1 cellular context compared by ENCODE assay signal in the genomic region with DNA sequence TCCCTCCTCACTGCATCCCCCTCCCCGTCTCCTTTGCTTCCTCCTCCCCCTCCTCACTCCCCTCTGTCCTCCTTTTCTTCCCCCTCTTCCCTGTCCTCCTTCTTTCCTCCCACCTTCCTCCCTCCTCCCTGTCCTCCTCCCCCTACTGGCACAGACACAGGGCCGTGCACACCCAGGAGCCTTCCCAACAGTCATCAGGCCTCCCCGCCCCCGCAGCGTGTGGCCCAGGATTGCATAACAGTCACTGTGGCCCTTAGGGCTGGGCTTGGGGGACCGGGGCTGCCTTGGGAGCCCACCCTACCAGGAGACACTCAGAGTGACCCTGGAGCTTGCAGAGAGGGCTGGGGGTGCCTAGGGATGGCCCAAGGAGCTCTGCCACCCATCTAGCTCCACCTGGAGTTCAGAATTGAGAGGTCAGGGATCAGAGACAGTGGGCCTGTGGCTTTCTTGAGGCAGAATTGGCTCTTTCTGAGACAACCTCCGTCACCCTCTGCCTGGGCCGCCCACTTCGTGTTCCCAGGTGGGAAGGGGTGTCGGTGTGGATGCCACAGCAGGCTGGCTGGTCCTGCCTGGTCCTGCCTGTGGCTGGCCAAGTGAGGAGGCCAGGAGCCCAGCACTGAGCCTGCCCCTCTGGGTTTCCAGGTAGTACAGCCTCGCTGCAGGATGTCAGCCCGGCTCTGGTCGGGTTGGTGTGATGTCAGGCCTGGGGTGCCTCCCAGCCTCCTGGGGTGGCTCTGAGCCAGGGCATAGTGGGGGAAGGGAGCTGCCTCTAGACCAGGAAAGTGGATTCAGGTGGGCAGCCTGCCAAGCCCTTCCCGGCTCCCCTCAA.
A peak's percentile ranks its signal among the peaks of the same experiment; 100 is the strongest.
TF ChIP-seq lines count a peak whose summit lies in the region.

No MANE protein-coding gene starts in this region.

TF ChIP-seq in K562, 482 proteins besides CTCF, POLR2A, EP300 and RAD21 (continued from another document and continues in another):
- TF ChIP-seq CXXC5 (CRISPR knock-in tag; IDR thresholded peaks at IDR 0.05) (peak; percentile 28; the same call in 1 of the 2 replicates), HMG20A (CRISPR knock-in tag; conservative IDR thresholded peaks at IDR 0.05) (no peak), POLR2G (IDR thresholded peaks at IDR 0.05; ENCODE audit: low read depth, low read length) (peak; percentile 41; the same call in 1 of the 2 replicates), BHLHE40 (IDR thresholded peaks at IDR 0.05; ENCODE audit: low read length) (peak; percentile 65), ZNF780A (CRISPR knock-in tag; IDR thresholded peaks at IDR 0.05) (no peak), GABPA (tag; conservative IDR thresholded peaks at IDR 0.05; ENCODE audit: low read depth) (no peak), RNF2 (IDR thresholded peaks at IDR 0.05) (no peak), ZBTB7A (IDR thresholded peaks at IDR 0.05; ENCODE audit: borderline replicate concordance, control insufficient read depth, low read depth, low read length) (peak; percentile 36; the same call in 1 of the 2 replicates), ZNF407 (IDR thresholded peaks at IDR 0.05; ENCODE audit: low read depth) (0 out of 2 replicates have a peak, but pooled peaks have one; percentile 30), BRF1 (IDR thresholded peaks at IDR 0.05; ENCODE audit: borderline replicate concordance, extremely low read depth, insufficient read length) (no peak), EGR1 (conservative IDR thresholded peaks at IDR 0.05) (peak; percentile 98), POLR2H (tag; IDR thresholded peaks at IDR 0.05; ENCODE audit: low read depth) (no peak), MYNN (IDR thresholded peaks at IDR 0.05) (peak; percentile 81), MYNN (CRISPR knock-in tag; IDR thresholded peaks at IDR 0.05) (no peak), RBM22 (IDR thresholded peaks at IDR 0.05; ENCODE audit: low read depth, low read length, poor library complexity, severe bottlenecking) (no peak), FOXO4 (CRISPR knock-in tag; IDR thresholded peaks at IDR 0.05) (no peak), CREBBP (IDR thresholded peaks at IDR 0.05; ENCODE audit: low read depth, low read length) (no peak), HDGF (IDR thresholded peaks at IDR 0.05) (peak; percentile 71; the same call in 1 of the 2 replicates), PCBP1 (IDR thresholded peaks at IDR 0.05; ENCODE audit: low read depth, low read length, poor library complexity, severe bottlenecking) (no peak), COPS2 (conservative IDR thresholded peaks at IDR 0.05) (no peak), MTA3 (IDR thresholded peaks at IDR 0.05; ENCODE audit: borderline replicate concordance) (peak; percentile 49; the same call in 1 of the 2 replicates), KDM4B (IDR thresholded peaks at IDR 0.05; ENCODE audit: borderline replicate concordance in 2 of 2, low read depth in 1 of 2) (no peak), PPARD (CRISPR knock-in tag; IDR thresholded peaks at IDR 0.05) (no peak), RBBP5 (IDR thresholded peaks at IDR 0.05; ENCODE audit: borderline replicate concordance, insufficient read depth, low read length, poor library complexity, severe bottlenecking) (no peak), ZC3H4 (CRISPR knock-in tag; IDR thresholded peaks at IDR 0.05; ENCODE audit: borderline replicate concordance) (peak; percentile 76; the same call in 1 of the 2 replicates), TFE3 (CRISPR knock-in tag; IDR thresholded peaks at IDR 0.05) (no peak), NR3C1 (CRISPR knock-in tag; IDR thresholded peaks at IDR 0.05) (no peak), CBFB (CRISPR knock-in tag; IDR thresholded peaks at IDR 0.05) (no peak), PHF8 (IDR thresholded peaks at IDR 0.05; ENCODE audit: borderline replicate concordance, low read length) (peak; percentile 18; the same call in 1 of the 2 replicates), ZNF431 (CRISPR knock-in tag; IDR thresholded peaks at IDR 0.05) (no peak)
- TF ChIP-seq, protein P1, sequence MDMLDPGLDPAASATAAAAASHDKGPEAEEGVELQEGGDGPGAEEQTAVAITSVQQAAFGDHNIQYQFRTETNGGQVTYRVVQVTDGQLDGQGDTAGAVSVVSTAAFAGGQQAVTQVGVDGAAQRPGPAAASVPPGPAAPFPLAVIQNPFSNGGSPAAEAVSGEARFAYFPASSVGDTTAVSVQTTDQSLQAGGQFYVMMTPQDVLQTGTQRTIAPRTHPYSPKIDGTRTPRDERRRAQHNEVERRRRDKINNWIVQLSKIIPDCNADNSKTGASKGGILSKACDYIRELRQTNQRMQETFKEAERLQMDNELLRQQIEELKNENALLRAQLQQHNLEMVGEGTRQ (CRISPR knock-in tag; IDR thresholded peaks at IDR 0.05), result no peak
- TF ChIP-seq, protein P2, sequence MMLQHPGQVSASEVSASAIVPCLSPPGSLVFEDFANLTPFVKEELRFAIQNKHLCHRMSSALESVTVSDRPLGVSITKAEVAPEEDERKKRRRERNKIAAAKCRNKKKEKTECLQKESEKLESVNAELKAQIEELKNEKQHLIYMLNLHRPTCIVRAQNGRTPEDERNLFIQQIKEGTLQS (IDR thresholded peaks at IDR 0.05), result peak; percentile 74
- TF ChIP-seq, protein P2 (CRISPR knock-in tag; conservative IDR thresholded peaks at IDR 0.05), result no peak
- TF ChIP-seq, protein P3, sequence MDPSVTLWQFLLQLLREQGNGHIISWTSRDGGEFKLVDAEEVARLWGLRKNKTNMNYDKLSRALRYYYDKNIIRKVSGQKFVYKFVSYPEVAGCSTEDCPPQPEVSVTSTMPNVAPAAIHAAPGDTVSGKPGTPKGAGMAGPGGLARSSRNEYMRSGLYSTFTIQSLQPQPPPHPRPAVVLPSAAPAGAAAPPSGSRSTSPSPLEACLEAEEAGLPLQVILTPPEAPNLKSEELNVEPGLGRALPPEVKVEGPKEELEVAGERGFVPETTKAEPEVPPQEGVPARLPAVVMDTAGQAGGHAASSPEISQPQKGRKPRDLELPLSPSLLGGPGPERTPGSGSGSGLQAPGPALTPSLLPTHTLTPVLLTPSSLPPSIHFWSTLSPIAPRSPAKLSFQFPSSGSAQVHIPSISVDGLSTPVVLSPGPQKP (CRISPR knock-in tag; IDR thresholded peaks at IDR 0.05), result no peak
- TF ChIP-seq, protein P4, sequence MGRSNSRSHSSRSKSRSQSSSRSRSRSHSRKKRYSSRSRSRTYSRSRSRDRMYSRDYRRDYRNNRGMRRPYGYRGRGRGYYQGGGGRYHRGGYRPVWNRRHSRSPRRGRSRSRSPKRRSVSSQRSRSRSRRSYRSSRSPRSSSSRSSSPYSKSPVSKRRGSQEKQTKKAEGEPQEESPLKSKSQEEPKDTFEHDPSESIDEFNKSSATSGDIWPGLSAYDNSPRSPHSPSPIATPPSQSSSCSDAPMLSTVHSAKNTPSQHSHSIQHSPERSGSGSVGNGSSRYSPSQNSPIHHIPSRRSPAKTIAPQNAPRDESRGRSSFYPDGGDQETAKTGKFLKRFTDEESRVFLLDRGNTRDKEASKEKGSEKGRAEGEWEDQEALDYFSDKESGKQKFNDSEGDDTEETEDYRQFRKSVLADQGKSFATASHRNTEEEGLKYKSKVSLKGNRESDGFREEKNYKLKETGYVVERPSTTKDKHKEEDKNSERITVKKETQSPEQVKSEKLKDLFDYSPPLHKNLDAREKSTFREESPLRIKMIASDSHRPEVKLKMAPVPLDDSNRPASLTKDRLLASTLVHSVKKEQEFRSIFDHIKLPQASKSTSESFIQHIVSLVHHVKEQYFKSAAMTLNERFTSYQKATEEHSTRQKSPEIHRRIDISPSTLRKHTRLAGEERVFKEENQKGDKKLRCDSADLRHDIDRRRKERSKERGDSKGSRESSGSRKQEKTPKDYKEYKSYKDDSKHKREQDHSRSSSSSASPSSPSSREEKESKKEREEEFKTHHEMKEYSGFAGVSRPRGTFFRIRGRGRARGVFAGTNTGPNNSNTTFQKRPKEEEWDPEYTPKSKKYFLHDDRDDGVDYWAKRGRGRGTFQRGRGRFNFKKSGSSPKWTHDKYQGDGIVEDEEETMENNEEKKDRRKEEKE (IDR thresholded peaks at IDR 0.05; ENCODE audit: borderline replicate concordance in 1 of 2, control insufficient read depth in 1 of 2, low read depth in 2 of 2, low read length in 1 of 2), result no peak
- TF ChIP-seq, protein P5, sequence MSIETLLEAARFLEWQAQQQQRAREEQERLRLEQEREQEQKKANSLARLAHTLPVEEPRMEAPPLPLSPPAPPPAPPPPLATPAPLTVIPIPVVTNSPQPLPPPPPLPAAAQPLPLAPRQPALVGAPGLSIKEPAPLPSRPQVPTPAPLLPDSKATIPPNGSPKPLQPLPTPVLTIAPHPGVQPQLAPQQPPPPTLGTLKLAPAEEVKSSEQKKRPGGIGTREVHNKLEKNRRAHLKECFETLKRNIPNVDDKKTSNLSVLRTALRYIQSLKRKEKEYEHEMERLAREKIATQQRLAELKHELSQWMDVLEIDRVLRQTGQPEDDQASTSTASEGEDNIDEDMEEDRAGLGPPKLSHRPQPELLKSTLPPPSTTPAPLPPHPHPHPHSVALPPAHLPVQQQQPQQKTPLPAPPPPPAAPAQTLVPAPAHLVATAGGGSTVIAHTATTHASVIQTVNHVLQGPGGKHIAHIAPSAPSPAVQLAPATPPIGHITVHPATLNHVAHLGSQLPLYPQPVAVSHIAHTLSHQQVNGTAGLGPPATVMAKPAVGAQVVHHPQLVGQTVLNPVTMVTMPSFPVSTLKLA (conservative IDR thresholded peaks at IDR 0.05), result peak in 1 of 2 experiments; percentile 52; a peak in 1 of 4 replicates
